Comparison of ENCODE assay signal across 8 cellular contexts in genomic region chr2:113138428-113139322, GRCh38. TPM values are rescaled to one million over a fixed set of nuclear protein-coding genes. Genes with fewer than 3 reads are reported as not detected.
DNase-seq lines count a peak whose midpoint lies in the region; ATAC-seq and TF ChIP-seq lines count a peak whose summit lies in the region.

No MANE protein-coding gene starts in this region.

- ATAC-seq in GM18858 (IDR thresholded peaks at IDR 0.05; ENCODE audit: unreplicated experiment) (peak; percentile 55), heart left ventricle (peak in 2 of 4 donors; percentile 34 to 54), GM18868 (IDR thresholded peaks at IDR 0.05; ENCODE audit: unreplicated experiment) (no peak)

- no peak for TF ChIP-seq EP300 in Ishikawa (IDR thresholded peaks at IDR 0.05; ENCODE audit: borderline replicate concordance)

- no peaks in the 10 kb centered on the region for H3K36me3 Mint-ChIP-seq in activated naive CD8-positive, alpha-beta T cell treated with anti-CD3 and anti-CD28 coated beads for 36 hours

- DNase-seq in Peyer's patch (peak in 2 of 3 donors; percentile 43 to 65), heart left ventricle (peak in 1 of 5 donors; percentile 25), putamen (ENCODE audit: low spot score) (peak; percentile 35)
- DNase-seq in activated naive CD8-positive, alpha-beta T cell treated with anti-CD3 and anti-CD28 coated beads for 36 hours: peak; percentile 26

- H3K36me3 ChIP-seq in Peyer's patch: no peaks in the 10 kb centered on the region
- H3K36me3 ChIP-seq in heart left ventricle: no peaks in the 10 kb centered on the region

- peak; percentile 74 for TF ChIP-seq RAD21 in Ishikawa (IDR thresholded peaks at IDR 0.05; ENCODE audit: low read depth)

- H3K9me3 ChIP-seq in Peyer's patch: no peaks in the 10 kb centered on the region
- no peaks in the 10 kb centered on the region for H3K9me3 ChIP-seq in heart left ventricle

- no peaks in the 10 kb centered on the region for H3K27me3 Mint-ChIP-seq in activated naive CD8-positive, alpha-beta T cell treated with anti-CD3 and anti-CD28 coated beads for 36 hours

- no peaks in the 10 kb centered on the region for H3K9me3 Mint-ChIP-seq in activated naive CD8-positive, alpha-beta T cell treated with anti-CD3 and anti-CD28 coated beads for 36 hours

- H3K27ac ChIP-seq in C4-2B: peak overlapping the region; percentile 35; the same call in 1 of the 2 replicates
- peak overlapping the region; percentile 30 to 66 (median 59) for H3K27ac ChIP-seq in Peyer's patch
- H3K27ac ChIP-seq in heart left ventricle: no peak overlapping the region

- intact Hi-C loops in heart left ventricle (cut with DNase I): loop anchor here (2.0 to 10.0 kb wide), 11 partner anchors 59 to 249 kb away; no protein-coding TSS in a partner anchor

- H3K4me3 Mint-ChIP-seq in activated naive CD8-positive, alpha-beta T cell treated with anti-CD3 and anti-CD28 coated beads for 36 hours: no peak overlapping the region

- H3K27ac Mint-ChIP-seq in activated naive CD8-positive, alpha-beta T cell treated with anti-CD3 and anti-CD28 coated beads for 36 hours: peak overlapping the region; percentile 59

- H3K4me3 ChIP-seq in Peyer's patch (peak overlapping the region in 3 of 4 donors; percentile 10 to 24 (median 23)), heart left ventricle (no peak overlapping the region)

- peaks cover 0 to 6% (median 0%) of the 10 kb centered on the region in 4 donors for H3K4me1 ChIP-seq in Peyer's patch
- peaks cover 0 to 7% (median 0%) of the 10 kb centered on the region in 12 donors for H3K4me1 ChIP-seq in heart left ventricle

- peaks cover 24% of the 10 kb centered on the region for H3K4me1 Mint-ChIP-seq in activated naive CD8-positive, alpha-beta T cell treated with anti-CD3 and anti-CD28 coated beads for 36 hours

- TF ChIP-seq CTCF in C4-2B (conservative IDR thresholded peaks at IDR 0.05): peak; percentile 85
- peak; percentile 70 to 88 (median 84) for TF ChIP-seq CTCF in Peyer's patch (IDR thresholded peaks at IDR 0.05)
- peak; percentile 59 to 85 (median 78) for TF ChIP-seq CTCF in heart left ventricle (IDR thresholded peaks at IDR 0.05)

- 35 to 42% (median 38%) methylated on average over 13 of the region's 13 CpGs for WGBS in heart left ventricle, 4 donors

- TF ChIP-seq POLR2A in Peyer's patch (IDR thresholded peaks at IDR 0.05) (no peak), heart left ventricle (IDR thresholded peaks at IDR 0.05) (no peak)

- H3K27me3 ChIP-seq in Peyer's patch (no peaks in the 10 kb centered on the region), heart left ventricle (no peaks in the 10 kb centered on the region)

TF ChIP-seq in Ishikawa, 13 proteins besides CTCF, POLR2A, EP300 and RAD21:
- peak; percentile 7; the same call in 1 of the 2 replicates for TF ChIP-seq CEBPB (IDR thresholded peaks at IDR 0.05)
- peak; percentile 26; the same call in 1 of the 2 replicates for TF ChIP-seq YY1 (IDR thresholded peaks at IDR 0.05; ENCODE audit: low read depth)
- TF ChIP-seq CREB1 (IDR thresholded peaks at IDR 0.05; ENCODE audit: low read depth): no peak
- 0 out of 2 replicates have a peak, but pooled peaks have one; percentile 7 for TF ChIP-seq NFIC (IDR thresholded peaks at IDR 0.05)
- no peak for TF ChIP-seq MAX (IDR thresholded peaks at IDR 0.05)

RNA-seq across cellular contexts. Expression of gene IL1RN, which starts 11.3 kb away (rescaled TPM):
- total RNA-seq in Peyer's patch (10 to 100 TPM in 2 of 4 donors, 1 to 10 TPM in 1, not detected in 1; 8.0 to 42.7 (median 17.7) TPM), heart left ventricle (10 to 100 TPM in 1 of 9 donors, 1 to 10 TPM in 4, under 1 TPM in 4; 0.16 to 11.4 (median 1.0) TPM)
- total RNA-seq in activated naive CD8-positive, alpha-beta T cell treated with anti-CD3 and anti-CD28 coated beads for 36 hours: under 1 TPM; 0.19 to 0.30 TPM
- polyA plus RNA-seq in heart left ventricle: under 1 TPM; 0.34 to 0.60 TPM

RNA-seq across cellular contexts. Expression of gene PSD4, which starts 35.1 kb away (rescaled TPM):
- 100 to 1,000 TPM; 125 to 284 (median 212) TPM for total RNA-seq in Peyer's patch
- 100 to 1,000 TPM; 194 to 198 TPM for total RNA-seq in activated naive CD8-positive, alpha-beta T cell treated with anti-CD3 and anti-CD28 coated beads for 36 hours
- total RNA-seq in heart left ventricle: 10 to 100 TPM in 1 of 9 donors, 1 to 10 TPM in 5, under 1 TPM in 3; 0.65 to 23.4 (median 1.9) TPM
- polyA plus RNA-seq in heart left ventricle: 1 to 10 TPM in 1 of 2 donors, under 1 TPM in 1; 0.99 to 1.6 TPM

Comparison
In these comparisons a context has a peak if more than half of its experiments do, and no peak if none do; other contexts are left out.
1. H3K27ac ChIP-seq: peak in C4-2B (single experiment) and Peyer's patch (4 of 4); none in heart left ventricle (0 of 12).
2. H3K4me3 ChIP-seq: peak in Peyer's patch (3 of 4); none in heart left ventricle (0 of 12).
3. RNA of gene PSD4, which starts 35.1 kb away (total RNA-seq): 125 to 284 TPM in Peyer's patch and 194 to 198 TPM in activated naive CD8-positive, alpha-beta T cell treated with anti-CD3 and anti-CD28 coated beads for 36 hours; 0.65 to 23.4 TPM in heart left ventricle; every median in the first group is over 4 times any median in the second.
4. Peak in every context shown above with its lines, with median percentiles within 50 percentile points of each other: CTCF ChIP-seq.